In genomic region chr2:137865954-137866540, GRCh38 we compare ENCODE assay signal across 8 cellular contexts.
A peak's percentile ranks its signal among the peaks of the same experiment; 100 is the strongest.
DNase-seq lines count a peak whose midpoint lies in the region; ATAC-seq, FAIRE-seq and TF ChIP-seq lines count a peak whose summit lies in the region.

No MANE protein-coding gene starts in this region.

- H3K27me3 Mint-ChIP-seq in naive B cell, result peaks cover 0 to 16% (median 4%) of the 10 kb centered on the region in 3 donors

- ATAC-seq in HG02763 (IDR thresholded peaks at IDR 0.05; ENCODE audit: unreplicated experiment) (peak; percentile 52), naive B cell (ENCODE audit: low read depth in 2 of 2) (no peak)

- H3K4me1 Mint-ChIP-seq in naive B cell, result no peaks in the 10 kb centered on the region

- TF ChIP-seq CTCF in 22Rv1 (IDR thresholded peaks at IDR 0.05) (peak; percentile 74), GM12864 (IDR thresholded peaks at IDR 0.05; ENCODE audit: low read depth, low read length, missing control alignments) (peak; percentile 64), WI38 (IDR thresholded peaks at IDR 0.05; ENCODE audit: low read depth, low read length) (peak; percentile 47; the same call in 1 of the 2 replicates)

- no peak for FAIRE-seq in urothelium cell line (lab: Jason Lieb, UNC)

- DNase-seq in GM12864 (ENCODE audit: low read depth), result peak; percentile 16
- peak; percentile 8 for DNase-seq in NCI-H1417 treated with DMSO at 0.1 percent for 48 hours (lab: John Stamatoyannopoulos, UW)
- DNase-seq in dermis microvascular lymphatic vessel endothelial cell (ENCODE audit: low read depth in 2 of 2), result peak; percentile 14 to 50
- peak; percentile 25 for DNase-seq in naive B cell
- DNase-seq in urothelium cell line (ENCODE audit: low spot score), result peak; percentile 38

- no peaks in the 10 kb centered on the region for H3K36me3 Mint-ChIP-seq in naive B cell

- no peak overlapping the region for H3K27ac ChIP-seq in 22Rv1

- no peak overlapping the region for H3K4me3 ChIP-seq in GM12864 (ENCODE audit: low read depth, low read length)
- H3K4me3 ChIP-seq in WI38 (ENCODE audit: low read depth, low read length), result no peak overlapping the region

- no peak overlapping the region for H3K27ac Mint-ChIP-seq in naive B cell

- H3K9me3 Mint-ChIP-seq in naive B cell, result no peaks in the 10 kb centered on the region

- no peak overlapping the region for H3K4me3 Mint-ChIP-seq in naive B cell
